In genomic region chr12:112275836-112276235, GRCh38 we compare ENCODE assay signal across 23 cellular contexts.
"Had no signal": no experiment of that assay in that cellular context is flagged by ENCODE, and none has a peak within 500 bp of the region (broad histone marks: within the 10 kb centered on the region; RNA-seq: fewer than 3 reads in every experiment).

No MANE protein-coding gene starts in this region.

- H3K4me1 ChIP-seq: pancreas, psoas muscle, sigmoid colon, thyroid gland, tibial nerve, upper lobe of left lung, vagina had no signal

- DNase-seq: nephron progenitor cell; pancreas; posterior cingulate gyrus; psoas muscle; right cardiac atrium; right lobe of liver; sigmoid colon; stimulated activated CD4-positive, alpha-beta T cell treated with anti-CD3 and anti-CD28 coated beads, Interleukin-15, amount 100 ng/mL, for 24 hours; stimulated activated CD4-positive, alpha-beta T cell treated with anti-CD3 and anti-CD28 coated beads, Interleukin-2, amount 100 ng/mL, for 24 hours; stimulated activated CD4-positive, alpha-beta T cell treated with anti-CD3 and anti-CD28 coated beads, Interleukin-2, amount 100 ng/mL, for 48 hours; stimulated activated CD4-positive, alpha-beta T cell treated with anti-CD3 and anti-CD28 coated beads, Interleukin-4, amount 100 ng/mL, for 24 hours; stimulated activated naive B cell treated with anti-CD40 and anti-IgM and Interleukin-4, amounts not matched to agents 10 μg/mL and 1 μg/mL and 100 μg/mL, for 72 hours; stimulated activated naive CD4-positive, alpha-beta T cell treated with Interleukin-2 at 50 U/mL for 16 hours; stomach; thyroid gland; trophoblast cell; upper lobe of left lung had no signal

- H3K9me3 ChIP-seq: neutrophil, pancreas, psoas muscle, right lobe of liver, sigmoid colon, stomach, thoracic aorta, thyroid gland, tibial nerve, upper lobe of left lung, vagina had no signal

- H3K4me3 ChIP-seq: pancreas, psoas muscle, right lobe of liver, sigmoid colon, stomach, thoracic aorta, thyroid gland, tibial nerve, upper lobe of left lung, vagina had no signal

- H3K27me3 ChIP-seq: neutrophil, pancreas, right lobe of liver, sigmoid colon, stomach, thyroid gland, tibial nerve, upper lobe of left lung, vagina had no signal

- H3K27ac ChIP-seq: neutrophil, pancreas, psoas muscle, right lobe of liver, sigmoid colon, stomach, thoracic aorta, thyroid gland, tibial nerve, upper lobe of left lung, vagina had no signal

- FAIRE-seq: pancreas, small intestine, urothelium cell line had no signal
